9 cellular contexts compared by ENCODE assay signal in the genomic region with DNA sequence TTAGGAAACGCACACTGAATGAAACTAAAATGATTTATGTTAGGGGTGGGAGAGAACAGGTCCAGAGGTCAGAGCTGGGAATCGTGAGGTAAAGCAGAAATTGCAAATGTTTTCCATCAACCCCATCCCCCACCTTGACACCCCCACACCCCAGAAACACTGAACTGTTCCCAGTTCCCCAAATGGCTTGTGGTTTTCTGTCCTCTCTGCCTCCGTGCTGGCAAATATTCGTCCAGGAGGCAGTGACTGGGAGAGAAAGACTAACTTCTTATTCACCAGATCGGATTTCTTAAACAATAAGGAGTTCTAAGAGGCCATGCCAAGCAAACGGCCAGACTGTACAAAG. TPM values are rescaled to one million over a fixed set of nuclear protein-coding genes. Genes with fewer than 3 reads are reported as not detected.
DNase-seq lines count a peak whose midpoint lies in the region; ATAC-seq and TF ChIP-seq lines count a peak whose summit lies in the region.
"Had no signal": no experiment of that assay in that cellular context is flagged by ENCODE, and none has a peak within 500 bp of the region (broad histone marks: within the 10 kb centered on the region; RNA-seq: fewer than 3 reads in every experiment).

No MANE protein-coding gene starts in this region.

- no peak overlapping the region for H2BK15ac ChIP-seq in mesendoderm (replicated peaks; ENCODE audit: low read depth)

- H3K27ac Mint-ChIP-seq in MCF 10A (ENCODE audit: low read depth, unreplicated experiment): peak overlapping the region; percentile 61

- peak overlapping the region; percentile 79 for H3K4me2 ChIP-seq in mesendoderm (ENCODE audit: low read length)

- CTCF ChIA-PET in MCF 10A (lab: Yijun Ruan, JAX): no interaction called here

- POLR2A ChIA-PET in MCF 10A (lab: Yijun Ruan, JAX): interaction anchor here (0.9 to 2.4 kb wide), 3 partner anchors 9 to 20 kb away, joined by 3 to 9 read pairs (median 4); partner anchors contain the start of gene DEPP1

- H3K18ac ChIP-seq in mesendoderm (ENCODE audit: low read length): peak overlapping the region; percentile 93

- intact Hi-C loops in Right ventricle myocardium inferior (cut with DNase I): no loop called here
- intact Hi-C loops in MCF 10A (cut with micrococcal nuclease): no loop called here

- H3K4ac ChIP-seq in mesendoderm (ENCODE audit: low read depth, low read length): peak overlapping the region; percentile 91

- peak overlapping the region; percentile 44 for H3K4me3 ChIP-seq in cardiac muscle cell
- peak overlapping the region; percentile 75 for H3K4me3 ChIP-seq in mesendoderm (ENCODE audit: low read length)
- peak overlapping the region; percentile 69 for H3K4me3 ChIP-seq in urinary bladder (ENCODE audit: low read depth, low read length)

- no peaks in the 10 kb centered on the region for H3K36me3 Mint-ChIP-seq in MCF 10A (ENCODE audit: insufficient read depth, unreplicated experiment)

- no CpG with 5 or more reads among the region's 6 CpGs for WGBS in mesendoderm (ENCODE audit: extremely low coverage, insufficient coverage, low lambda C conversion rate)
- 7% methylated on average over 6 of the region's 6 CpGs for WGBS in urinary bladder

- H3K4me3 Mint-ChIP-seq in MCF 10A (ENCODE audit: unreplicated experiment): peak overlapping the region; percentile 80

- H2AK5ac ChIP-seq in mesendoderm (ENCODE audit: low read length): no peak overlapping the region

- H3K79me1 ChIP-seq in mesendoderm (ENCODE audit: low read length): no peaks in the 10 kb centered on the region

- H4K5ac ChIP-seq in mesendoderm (ENCODE audit: low read length): no peak overlapping the region

- H3K27ac ChIP-seq in cardiac muscle cell: peak overlapping the region; percentile 94
- H3K27ac ChIP-seq in mesendoderm (ENCODE audit: low read depth, low read length): no peak overlapping the region
- H3K27ac ChIP-seq in urinary bladder (ENCODE audit: low read depth): peak overlapping the region; percentile 87

- peaks cover 9% of the 10 kb centered on the region for H3K4me1 Mint-ChIP-seq in MCF 10A (ENCODE audit: insufficient read depth, unreplicated experiment)

- H3K36me3 ChIP-seq in cardiac muscle cell (no peaks in the 10 kb centered on the region), mesendoderm (ENCODE audit: control insufficient read depth, insufficient read depth, low read length) (no peaks in the 10 kb centered on the region), urinary bladder (ENCODE audit: insufficient read depth) (no peaks in the 10 kb centered on the region)

- no peaks in the 10 kb centered on the region for H3K9me3 ChIP-seq in cardiac muscle cell (ENCODE audit: low read depth)

- H3K9ac ChIP-seq in mesendoderm (ENCODE audit: low read length): peak overlapping the region; percentile 87

- no TSS peak for BruUV-seq in MCF 10A (replicated peaks; lab: Mats Ljungman, UMichigan)

- no peak for DNase-seq in cardiac muscle cell (ENCODE audit: low read depth in 1 of 2, low spot score in 1 of 2)
- no peak for DNase-seq in Right ventricle myocardium inferior (ENCODE audit: missing footprints)
- DNase-seq in MCF 10A (ENCODE audit: unreplicated experiment): no peak
- DNase-seq in mesendoderm: no peak
- DNase-seq in NCI-H1092 (lab: John Stamatoyannopoulos, UW): no peak
- no peak for DNase-seq in DMS153 treated with DMSO at 0.1 percent for 48 hours (lab: John Stamatoyannopoulos, UW; ENCODE audit: unreplicated experiment)

- H3K4me1 ChIP-seq in cardiac muscle cell (ENCODE audit: low read depth) (peaks cover 52% of the 10 kb centered on the region), mesendoderm (ENCODE audit: control insufficient read depth, low read depth, low read length) (peaks cover 4% of the 10 kb centered on the region), urinary bladder (ENCODE audit: insufficient read depth) (peaks cover 3% of the 10 kb centered on the region)

- no peaks in the 10 kb centered on the region for H3K9me3 Mint-ChIP-seq in MCF 10A (ENCODE audit: unreplicated experiment)

- no peaks in the 10 kb centered on the region for H3K27me3 Mint-ChIP-seq in MCF 10A (ENCODE audit: insufficient read depth, unreplicated experiment)

- H3K56ac ChIP-seq in mesendoderm (ENCODE audit: low read length): peak overlapping the region; percentile 92

- H2BK5ac ChIP-seq in mesendoderm (ENCODE audit: low read length): no peak overlapping the region

- ATAC-seq in Right ventricle myocardium inferior: no peak
- ATAC-seq in HG03442 (IDR thresholded peaks at IDR 0.05; ENCODE audit: unreplicated experiment): no peak

- H3K23ac ChIP-seq in mesendoderm (ENCODE audit: low read length): no peak overlapping the region

- TF ChIP-seq CTCF in cardiac muscle cell (IDR thresholded peaks at IDR 0.05; ENCODE audit: low read depth, low read length): no peak
- TF ChIP-seq CTCF in MCF 10A (IDR thresholded peaks at IDR 0.05; ENCODE audit: unreplicated experiment): no peak

- H3K79me2 ChIP-seq in mesendoderm (ENCODE audit: control insufficient read depth, insufficient read depth, low read length): no peaks in the 10 kb centered on the region

- H2BK120ac ChIP-seq in mesendoderm (ENCODE audit: low read depth, low read length): no peak overlapping the region

- H3K27me3 ChIP-seq in cardiac muscle cell (no peaks in the 10 kb centered on the region), mesendoderm (ENCODE audit: insufficient read depth, low read length, poor library complexity) (no peaks in the 10 kb centered on the region)

- no peak overlapping the region for H4K8ac ChIP-seq in mesendoderm (ENCODE audit: low read depth, low read length)

RNA-seq across cellular contexts. Expression of gene RASSF4, which starts 0.7 kb away (rescaled TPM):
- 53.2 and 63.6 TPM in 2 replicates for total RNA-seq in cardiac muscle cell
- polyA plus RNA-seq in cardiac muscle cell: 70.7 and 102 TPM in 2 replicates
- 91.5 TPM for total RNA-seq in Right ventricle myocardium inferior
- total RNA-seq in MCF 10A (2022): 0.22 TPM in 1 of 2 replicates, not detected in the other
- polyA plus RNA-seq in mesendoderm (2013, experiment 1 of 2): 3.1 TPM
- 3.9 TPM for polyA plus RNA-seq in mesendoderm (2013, experiment 2 of 2)
- 12.2 TPM for total RNA-seq in urinary bladder
- polyA plus RNA-seq in urinary bladder: 55.1 TPM

RNA-seq across cellular contexts. Expression of gene DEPP1, which starts 19.7 kb away (rescaled TPM):
- total RNA-seq in cardiac muscle cell: 34.0 and 39.3 TPM in 2 replicates
- polyA plus RNA-seq in cardiac muscle cell: 32.3 and 38.3 TPM in 2 replicates
- total RNA-seq in Right ventricle myocardium inferior: 33.0 TPM
- total RNA-seq in MCF 10A (2022): 0.76 and 0.84 TPM in 2 replicates
- 0.10 TPM for polyA plus RNA-seq in mesendoderm (2013, experiment 1 of 2)
- 0.10 TPM for polyA plus RNA-seq in mesendoderm (2013, experiment 2 of 2)
- total RNA-seq in urinary bladder: 15.5 TPM
- 51.6 TPM for polyA plus RNA-seq in urinary bladder

RNA-seq across cellular contexts. Expression of gene ZNF22, which starts 41.9 kb away (rescaled TPM):
- total RNA-seq in cardiac muscle cell (18.4 and 22.1 TPM in 2 replicates), Right ventricle myocardium inferior (13.7 TPM), MCF 10A (2022) (7.2 and 8.5 TPM in 2 replicates), urinary bladder (44.4 TPM)
- polyA plus RNA-seq in cardiac muscle cell (31.3 and 48.1 TPM in 2 replicates), urinary bladder (17.1 TPM)
- polyA plus RNA-seq in mesendoderm (2013, experiment 1 of 2): 64.7 TPM
- 63.5 TPM for polyA plus RNA-seq in mesendoderm (2013, experiment 2 of 2)

RNA-seq across cellular contexts. Expression of gene TMEM72, which starts 47.7 kb away (rescaled TPM):
- total RNA-seq in cardiac muscle cell (1.3 and 2.3 TPM in 2 replicates), Right ventricle myocardium inferior (not detected), MCF 10A (2022) (not detected in 2 replicates), urinary bladder (not detected)
- polyA plus RNA-seq in cardiac muscle cell (1.2 and 2.3 TPM in 2 replicates), urinary bladder (not detected)
- polyA plus RNA-seq in mesendoderm (2013, experiment 1 of 2): not detected
- polyA plus RNA-seq in mesendoderm (2013, experiment 2 of 2): not detected
- total RNA-seq: NCI-H460 had no signal

Comparison
In these comparisons a context has a peak if more than half of its experiments do, and no peak if none do; other contexts are left out.
1. RNA of gene RASSF4, which starts 0.7 kb away (total RNA-seq): 91.5 TPM in Right ventricle myocardium inferior (single experiment), 53.2 to 63.6 TPM in cardiac muscle cell and 12.2 TPM in urinary bladder (single experiment); 0.22 TPM in MCF 10A; every median in the first group is over 10 times any median in the second.
2. Peak in every context shown above with its lines, with median percentiles within 50 percentile points of each other: H3K4me3 ChIP-seq.